1 cellular context compared by ENCODE assay signal in the genomic region with DNA sequence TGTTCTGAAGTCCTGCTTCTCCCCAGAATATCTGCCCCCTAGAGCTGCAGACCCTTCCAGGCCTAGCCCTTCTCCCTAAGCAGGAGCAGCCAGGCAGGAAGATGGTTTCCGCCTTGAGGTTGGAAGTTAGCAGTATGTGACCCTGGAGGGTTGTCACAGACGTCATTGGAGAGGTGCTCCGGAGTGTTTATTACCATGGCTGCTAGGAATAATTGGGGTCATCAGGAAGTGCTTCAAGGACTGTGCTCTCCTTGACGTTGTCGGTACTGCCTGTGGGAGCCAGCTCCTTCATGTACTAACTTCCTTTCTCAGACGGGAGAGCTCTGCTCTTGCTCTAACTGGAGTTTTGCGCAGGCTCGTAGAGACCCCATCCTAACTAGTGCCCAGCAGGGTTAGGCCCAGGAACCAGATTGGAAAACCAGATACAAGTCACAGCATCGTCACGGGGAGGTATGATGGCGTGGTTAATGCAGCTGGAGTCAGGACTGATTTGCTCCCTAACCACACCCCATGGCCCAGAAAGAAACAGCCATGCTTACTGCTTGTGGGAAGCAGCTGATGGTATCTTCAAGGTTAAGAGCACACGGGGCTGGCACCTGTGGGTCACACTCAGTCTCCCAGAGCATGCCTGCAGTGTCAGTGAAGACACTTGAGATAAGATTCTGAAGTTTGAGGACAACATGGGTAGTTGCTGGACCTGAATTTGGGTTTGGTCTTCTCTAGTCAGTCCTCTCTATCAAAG.
TF ChIP-seq lines count a peak whose summit lies in the region.

No MANE protein-coding gene starts in this region.

TF ChIP-seq in liver, 16 proteins besides CTCF, POLR2A, EP300 and RAD21 (continued from another document):
- TF ChIP-seq, protein P1, sequence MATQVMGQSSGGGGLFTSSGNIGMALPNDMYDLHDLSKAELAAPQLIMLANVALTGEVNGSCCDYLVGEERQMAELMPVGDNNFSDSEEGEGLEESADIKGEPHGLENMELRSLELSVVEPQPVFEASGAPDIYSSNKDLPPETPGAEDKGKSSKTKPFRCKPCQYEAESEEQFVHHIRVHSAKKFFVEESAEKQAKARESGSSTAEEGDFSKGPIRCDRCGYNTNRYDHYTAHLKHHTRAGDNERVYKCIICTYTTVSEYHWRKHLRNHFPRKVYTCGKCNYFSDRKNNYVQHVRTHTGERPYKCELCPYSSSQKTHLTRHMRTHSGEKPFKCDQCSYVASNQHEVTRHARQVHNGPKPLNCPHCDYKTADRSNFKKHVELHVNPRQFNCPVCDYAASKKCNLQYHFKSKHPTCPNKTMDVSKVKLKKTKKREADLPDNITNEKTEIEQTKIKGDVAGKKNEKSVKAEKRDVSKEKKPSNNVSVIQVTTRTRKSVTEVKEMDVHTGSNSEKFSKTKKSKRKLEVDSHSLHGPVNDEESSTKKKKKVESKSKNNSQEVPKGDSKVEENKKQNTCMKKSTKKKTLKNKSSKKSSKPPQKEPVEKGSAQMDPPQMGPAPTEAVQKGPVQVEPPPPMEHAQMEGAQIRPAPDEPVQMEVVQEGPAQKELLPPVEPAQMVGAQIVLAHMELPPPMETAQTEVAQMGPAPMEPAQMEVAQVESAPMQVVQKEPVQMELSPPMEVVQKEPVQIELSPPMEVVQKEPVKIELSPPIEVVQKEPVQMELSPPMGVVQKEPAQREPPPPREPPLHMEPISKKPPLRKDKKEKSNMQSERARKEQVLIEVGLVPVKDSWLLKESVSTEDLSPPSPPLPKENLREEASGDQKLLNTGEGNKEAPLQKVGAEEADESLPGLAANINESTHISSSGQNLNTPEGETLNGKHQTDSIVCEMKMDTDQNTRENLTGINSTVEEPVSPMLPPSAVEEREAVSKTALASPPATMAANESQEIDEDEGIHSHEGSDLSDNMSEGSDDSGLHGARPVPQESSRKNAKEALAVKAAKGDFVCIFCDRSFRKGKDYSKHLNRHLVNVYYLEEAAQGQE (IDR thresholded peaks at IDR 0.05), result no peak
